ENCODE assay signal across 1 cellular context in the genomic region with DNA sequence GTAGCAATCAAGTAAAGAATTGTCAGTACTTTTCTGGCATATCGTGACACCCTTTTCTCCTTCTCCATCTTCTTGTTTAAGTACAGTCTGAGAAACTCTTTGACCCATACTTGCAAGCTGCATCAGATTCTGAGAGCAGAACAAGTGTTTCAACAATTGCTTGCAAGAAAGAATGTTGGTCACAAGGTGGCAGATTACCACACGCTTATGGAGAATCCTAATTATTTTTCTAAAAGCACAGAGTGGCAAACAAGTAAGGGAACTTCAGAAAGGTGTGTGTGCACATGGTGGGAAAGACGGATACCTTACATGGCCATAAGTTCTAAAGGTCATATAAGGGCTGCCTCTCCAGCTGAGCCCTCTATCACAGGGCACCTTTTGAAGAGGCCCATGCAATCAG.
TF ChIP-seq lines count a peak whose summit lies in the region.

No MANE protein-coding gene starts in this region.

TF ChIP-seq in liver, 16 proteins besides CTCF, POLR2A, EP300 and RAD21 (continued from another document):
- TF ChIP-seq, protein P1, sequence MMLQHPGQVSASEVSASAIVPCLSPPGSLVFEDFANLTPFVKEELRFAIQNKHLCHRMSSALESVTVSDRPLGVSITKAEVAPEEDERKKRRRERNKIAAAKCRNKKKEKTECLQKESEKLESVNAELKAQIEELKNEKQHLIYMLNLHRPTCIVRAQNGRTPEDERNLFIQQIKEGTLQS (IDR thresholded peaks at IDR 0.05): no peak
- TF ChIP-seq JUND (IDR thresholded peaks at IDR 0.05) (no peak), GABPA (IDR thresholded peaks at IDR 0.05 in 1 of 2, conservative IDR thresholded peaks at IDR 0.05 in 1 of 2) (no peak), FOXA1 (IDR thresholded peaks at IDR 0.05) (no peak), NR2F2 (IDR thresholded peaks at IDR 0.05) (no peak)
